In the genomic region with DNA sequence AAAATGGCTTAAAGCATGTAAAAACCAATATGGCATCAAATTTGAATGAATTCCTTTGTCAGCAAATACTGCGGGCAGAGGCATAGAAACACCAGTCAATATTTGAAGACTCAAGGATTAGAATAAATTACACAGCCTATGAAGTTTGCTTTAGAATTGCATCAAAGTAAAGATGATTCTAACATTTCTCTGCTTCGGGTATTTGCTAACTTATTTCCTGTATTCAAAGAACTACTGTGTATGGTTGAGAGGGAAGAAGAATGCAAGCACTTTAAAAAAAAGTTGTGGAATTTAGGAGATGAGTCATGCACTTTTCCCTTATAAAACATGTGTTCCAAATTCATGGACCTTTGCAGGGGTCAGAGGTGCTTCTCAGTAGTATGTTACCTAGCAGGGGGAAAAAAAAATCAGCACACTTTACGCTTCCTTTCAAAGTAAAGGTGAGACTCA, we compare ENCODE assay signal across 8 cellular contexts.
A peak's percentile ranks its signal among the peaks of the same experiment; 100 is the strongest.
DNase-seq lines count a peak whose midpoint lies in the region; ATAC-seq and TF ChIP-seq lines count a peak whose summit lies in the region.

No MANE protein-coding gene starts in this region.

- no peaks in the 10 kb centered on the region for H3K27me3 ChIP-seq in trophoblast cell (ENCODE audit: insufficient read depth, low read length)

- H3K4me2 ChIP-seq in trophoblast cell (ENCODE audit: low read length): no peak overlapping the region

- TF ChIP-seq POLR2A in GM18505 (IDR thresholded peaks at IDR 0.05; ENCODE audit: borderline replicate concordance, extremely low read depth, insufficient read depth, insufficient read length): no peak

- intact Hi-C loops in cardiac septum (cut with DNase I): loop anchor here (5.0 kb wide), 1 partner anchor 33 kb away; no protein-coding TSS in a partner anchor

- H3K4me3 ChIP-seq in trophoblast cell (ENCODE audit: low read depth, low read length): no peak overlapping the region

- no peak overlapping the region for H2AK5ac ChIP-seq in trophoblast cell (ENCODE audit: low read length)

- DNase-seq in GM04503 (ENCODE audit: low read depth): peak; percentile 59
- peak; percentile 84 for DNase-seq in RPMI7951 (ENCODE audit: low read depth)
- DNase-seq in epithelial cell of prostate (ENCODE audit: low read depth, low spot score): no peak
- DNase-seq in trophoblast cell: peak in 1 of 2 donors; percentile 83
- no peak for DNase-seq in NCI-H510A treated with DMSO at 0.1 percent for 48 hours (lab: John Stamatoyannopoulos, UW)
- DNase-seq in cardiac septum (ENCODE audit: low spot score): no peak

- no peak overlapping the region for H3K14ac ChIP-seq in trophoblast cell (ENCODE audit: low read length)

- no peak overlapping the region for H4K12ac ChIP-seq in trophoblast cell (ENCODE audit: low read depth, low read length)

- H2AFZ ChIP-seq in trophoblast cell (ENCODE audit: insufficient read depth, low read length, poor library complexity): no peak overlapping the region

- peaks cover 24% of the 10 kb centered on the region for H3K79me1 ChIP-seq in trophoblast cell (ENCODE audit: low read length)

- no peak overlapping the region for H3K4ac ChIP-seq in trophoblast cell (ENCODE audit: low read depth, low read length)

- no peak overlapping the region for H2BK5ac ChIP-seq in trophoblast cell (ENCODE audit: low read depth, low read length, poor library complexity)

- no peak overlapping the region for H4K91ac ChIP-seq in trophoblast cell (ENCODE audit: low read depth, low read length)

- H3K9me3 ChIP-seq in trophoblast cell (ENCODE audit: insufficient read depth, low read depth, low read length): no peaks in the 10 kb centered on the region

- no peak overlapping the region for H2BK120ac ChIP-seq in trophoblast cell (ENCODE audit: insufficient read depth, low read length, poor library complexity)

- no peak overlapping the region for H2BK12ac ChIP-seq in trophoblast cell (ENCODE audit: low read length)

- H3K36me3 ChIP-seq in trophoblast cell (ENCODE audit: control insufficient read depth in 1 of 2, insufficient read depth in 2 of 2, low read length in 2 of 2): peaks cover 0 to 2% of the 10 kb centered on the region in 2 experiments

- ATAC-seq in GM19035 (IDR thresholded peaks at IDR 0.05; ENCODE audit: unreplicated experiment): no peak
- ATAC-seq in GM18505 (IDR thresholded peaks at IDR 0.05; ENCODE audit: unreplicated experiment): no peak

- H3K18ac ChIP-seq in trophoblast cell (ENCODE audit: low read length): no peak overlapping the region

- peaks cover 10% of the 10 kb centered on the region for H3K79me2 ChIP-seq in trophoblast cell (ENCODE audit: control insufficient read depth, insufficient read depth, low read length, poor library complexity)

- H4K8ac ChIP-seq in trophoblast cell (ENCODE audit: low read depth, low read length): no peak overlapping the region

- H3K4me1 ChIP-seq in trophoblast cell (ENCODE audit: control insufficient read depth in 1 of 2, insufficient read depth in 2 of 2, low read length in 2 of 2): peaks cover 22 to 28% of the 10 kb centered on the region in 2 experiments

- no peak overlapping the region for H3K23ac ChIP-seq in trophoblast cell (ENCODE audit: low read length)

- WGBS in trophoblast cell (ENCODE audit: extremely low coverage, insufficient coverage, insufficient read length): no CpG with 5 or more reads among the region's 3 CpGs

- H3K9ac ChIP-seq in trophoblast cell (ENCODE audit: low read length): no peak overlapping the region

- peak overlapping the region; percentile 3 for H3K27ac ChIP-seq in epithelial cell of prostate
- H3K27ac ChIP-seq in trophoblast cell (ENCODE audit: low read depth, low read length): peak overlapping the region; percentile 55

Comparison
In these comparisons a context has a peak if more than half of its experiments do, and no peak if none do; other contexts are left out.
1. DNase-seq: peak in GM04503 (single experiment) and RPMI7951 (single experiment); none in epithelial cell of prostate (single experiment), NCI-H510A treated with DMSO at 0.1 percent for 48 hours (single experiment) and cardiac septum (single experiment).